In the genomic region with DNA sequence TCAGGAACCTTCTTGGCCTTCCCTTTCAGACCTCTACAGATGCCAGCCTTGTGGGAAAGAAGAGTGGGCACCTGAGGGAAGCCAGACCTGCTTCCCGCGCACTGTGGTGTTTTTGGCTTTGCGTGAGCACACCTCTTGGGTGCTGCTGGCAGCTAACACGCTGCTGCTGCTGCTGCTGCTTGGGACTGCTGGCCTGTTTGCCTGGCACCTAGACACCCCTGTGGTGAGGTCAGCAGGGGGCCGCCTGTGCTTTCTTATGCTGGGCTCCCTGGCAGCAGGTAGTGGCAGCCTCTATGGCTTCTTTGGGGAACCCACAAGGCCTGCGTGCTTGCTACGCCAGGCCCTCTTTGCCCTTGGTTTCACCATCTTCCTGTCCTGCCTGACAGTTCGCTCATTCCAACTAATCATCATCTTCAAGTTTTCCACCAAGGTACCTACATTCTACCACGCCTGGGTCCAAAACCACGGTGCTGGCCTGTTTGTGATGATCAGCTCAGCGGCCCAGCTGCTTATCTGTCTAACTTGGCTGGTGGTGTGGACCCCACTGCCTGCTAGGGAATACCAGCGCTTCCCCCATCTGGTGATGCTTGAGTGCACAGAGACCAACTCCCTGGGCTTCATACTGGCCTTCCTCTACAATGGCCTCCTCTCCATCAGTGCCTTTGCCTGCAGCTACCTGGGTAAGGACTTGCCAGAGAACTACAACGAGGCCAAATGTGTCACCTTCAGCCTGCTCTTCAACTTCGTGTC, we compare ENCODE assay signal across 8 cellular contexts. TPM values are rescaled to one million over a fixed set of nuclear protein-coding genes. Genes with fewer than 3 reads are reported as not detected.
DNase-seq lines count a peak whose midpoint lies in the region; ATAC-seq and TF ChIP-seq lines count a peak whose summit lies in the region.

No MANE protein-coding gene starts in this region.

- no peaks in the 10 kb centered on the region for H3K9me3 Mint-ChIP-seq in CD8-positive, alpha-beta T cell

- no peaks in the 10 kb centered on the region for H3K9me3 ChIP-seq in CD8-positive, alpha-beta T cell (ENCODE audit: low read length)
- H3K9me3 ChIP-seq in SJCRH30 (replicated peaks) (no peaks in the 10 kb centered on the region), esophagus muscularis mucosa (no peaks in the 10 kb centered on the region), ovary (no peaks in the 10 kb centered on the region)

- ATAC-seq in CD8-positive, alpha-beta T cell, result no peak
- no peak for ATAC-seq in GM18511 (IDR thresholded peaks at IDR 0.05; ENCODE audit: unreplicated experiment)
- ATAC-seq in GM18867 (IDR thresholded peaks at IDR 0.05; ENCODE audit: unreplicated experiment), result no peak
- ATAC-seq in foreskin keratinocyte, result no peak
- no peak for ATAC-seq in GM19328 (IDR thresholded peaks at IDR 0.05; ENCODE audit: unreplicated experiment)

- intact Hi-C loops in CD8-positive, alpha-beta T cell (cut with DNase I, micrococcal nuclease), result loop anchor here (1.0 kb wide), 4 partner anchors 24 to 47 kb away; partner anchors contain the start of genes NOL9 (in 2 of the 2), PHF13 (in 2 of the 2) and KLHL21 (in 1 of the 2)
- intact Hi-C loops in esophagus muscularis mucosa (cut with DNase I), result loop anchor here (2.0 to 5.0 kb wide), 2 partner anchors 24 to 49 kb away; partner anchors contain the start of genes NOL9 and TAS1R1
- intact Hi-C loops in ovary (cut with DNase I), result loop anchor here in 1 of 4 donors (1.0 kb wide), 1 partner anchor 24 kb away; the partner anchor contains the start of gene NOL9

- no peaks in the 10 kb centered on the region for H3K36me3 ChIP-seq in CD8-positive, alpha-beta T cell (ENCODE audit: insufficient read depth, low read length)
- H3K36me3 ChIP-seq in SJCRH30 (no peaks in the 10 kb centered on the region), esophagus muscularis mucosa (no peaks in the 10 kb centered on the region), ovary (no peaks in the 10 kb centered on the region)

- peak overlapping the region; percentile 97 for H3K4me3 ChIP-seq in CD8-positive, alpha-beta T cell (ENCODE audit: low read depth, low read length)
- H3K4me3 ChIP-seq in SJCRH30, result peak overlapping the region; percentile 70
- H3K4me3 ChIP-seq in esophagus muscularis mucosa, result peak overlapping the region; percentile 85 to 98 (median 96)
- peak overlapping the region; percentile 99 for H3K4me3 ChIP-seq in ovary

- TF ChIP-seq POLR2A in esophagus muscularis mucosa (IDR thresholded peaks at IDR 0.05; ENCODE audit: low read depth), result no peak
- no peak for TF ChIP-seq POLR2A in ovary (IDR thresholded peaks at IDR 0.05)

- no peak for TF ChIP-seq CTCF in CD8-positive, alpha-beta T cell (IDR thresholded peaks at IDR 0.05)
- TF ChIP-seq CTCF in esophagus muscularis mucosa (IDR thresholded peaks at IDR 0.05) (no peak), ovary (IDR thresholded peaks at IDR 0.05) (no peak), foreskin keratinocyte (conservative IDR thresholded peaks at IDR 0.05) (no peak)

- POLR2A ChIA-PET in CD8-positive, alpha-beta T cell (lab: Charles Lee), result interaction anchor here (6.9 kb wide), 1 partner anchor 24 kb away, joined by 83 read pairs; the partner anchor contains the start of gene KLHL21

- no peak for TF ChIP-seq EP300 in esophagus muscularis mucosa (IDR thresholded peaks at IDR 0.05)
- no peak for TF ChIP-seq EP300 in ovary (IDR thresholded peaks at IDR 0.05)

- H3K27ac ChIP-seq in CD8-positive, alpha-beta T cell (ENCODE audit: low read depth, low read length), result peak overlapping the region; percentile 94
- H3K27ac ChIP-seq in SJCRH30, result no peak overlapping the region
- H3K27ac ChIP-seq in esophagus muscularis mucosa (replicated peaks in 1 of 4), result peak overlapping the region; percentile 95 to 98 (median 97)
- H3K27ac ChIP-seq in ovary, result peak overlapping the region; percentile 85 to 91
- no peak overlapping the region for H3K27ac ChIP-seq in foreskin keratinocyte

- CTCF ChIA-PET in CD8-positive, alpha-beta T cell (lab: Charles Lee), result interaction anchor here (0.7 to 1.6 kb wide), 8 partner anchors 11 to 464 kb away, joined by 3 to 6 read pairs (median 3); partner anchors contain the start of genes NOL9 and TAS1R1

- peak in 1 of 7 experiments; percentile 47 for DNase-seq in CD8-positive, alpha-beta T cell
- no peak for DNase-seq in SJCRH30
- no peak for DNase-seq in esophagus muscularis mucosa (ENCODE audit: extremely low spot score)
- DNase-seq in ovary, result no peak
- DNase-seq in foreskin keratinocyte, result no peak

- H3K36me3 Mint-ChIP-seq in CD8-positive, alpha-beta T cell, result peaks cover 2% of the 10 kb centered on the region

- peaks cover 34% of the 10 kb centered on the region for H3K4me1 Mint-ChIP-seq in CD8-positive, alpha-beta T cell (ENCODE audit: low read depth)

- peak overlapping the region; percentile 98 for H3K27ac Mint-ChIP-seq in CD8-positive, alpha-beta T cell

- H3K4me1 ChIP-seq in CD8-positive, alpha-beta T cell (ENCODE audit: insufficient read depth, low read length), result peaks cover 31% of the 10 kb centered on the region
- H3K4me1 ChIP-seq in SJCRH30 (peaks cover 21% of the 10 kb centered on the region), esophagus muscularis mucosa (peaks cover 32 to 39% (median 38%) of the 10 kb centered on the region in 4 donors), ovary (ENCODE audit: insufficient read depth) (peaks cover 4% of the 10 kb centered on the region), foreskin keratinocyte (no peaks in the 10 kb centered on the region)

- H3K27me3 ChIP-seq in CD8-positive, alpha-beta T cell (ENCODE audit: insufficient read depth, low read length), result no peaks in the 10 kb centered on the region
- H3K27me3 ChIP-seq in SJCRH30, result no peaks in the 10 kb centered on the region
- no peaks in the 10 kb centered on the region for H3K27me3 ChIP-seq in esophagus muscularis mucosa
- H3K27me3 ChIP-seq in ovary, result no peaks in the 10 kb centered on the region
- H3K27me3 ChIP-seq in foreskin keratinocyte, result no peaks in the 10 kb centered on the region

- WGBS in esophagus muscularis mucosa, result 93% methylated on average over 14 of the region's 14 CpGs
- WGBS in ovary, 3 donors, result 86 to 89% (median 86%) methylated on average over 14 of the region's 14 CpGs

- H3K4me3 Mint-ChIP-seq in CD8-positive, alpha-beta T cell, result peak overlapping the region; percentile 97

- H3K27me3 Mint-ChIP-seq in CD8-positive, alpha-beta T cell (ENCODE audit: low read depth), result no peaks in the 10 kb centered on the region

RNA-seq across cellular contexts. Expression of gene ZBTB48, which starts 1.0 kb away (rescaled TPM):
- total RNA-seq in CD8-positive, alpha-beta T cell, result 10 to 100 TPM; 31.9 to 35.0 TPM
- total RNA-seq in SJCRH30 (2014; rRNA removed; shearing (Covaris generic)), result 14.6 and 25.2 TPM in 2 replicates
- total RNA-seq in esophagus muscularis mucosa, result 10 to 100 TPM; 15.0 to 24.9 (median 16.4) TPM
- 10 to 100 TPM; 20.4 to 42.5 (median 33.7) TPM for total RNA-seq in ovary
- polyA plus RNA-seq in ovary, result 10 to 100 TPM in 1 of 2 donors, 1 to 10 TPM in 1; 8.0 to 37.7 TPM
- 14.6 and 15.3 TPM in 2 replicates for total RNA-seq in foreskin keratinocyte
- 13.4 and 14.7 TPM in 2 replicates for polyA plus RNA-seq in foreskin keratinocyte

RNA-seq across cellular contexts. Expression of gene TAS1R1, which starts 23.7 kb away (rescaled TPM):
- not detected for total RNA-seq in CD8-positive, alpha-beta T cell
- 0.14 and 0.20 TPM in 2 replicates for total RNA-seq in SJCRH30 (2014; rRNA removed; shearing (Covaris generic))
- not detected for total RNA-seq in esophagus muscularis mucosa
- total RNA-seq in ovary, result under 1 TPM in 5 of 7 donors, not detected in 2; 0.20 to 0.42 (median 0.33) TPM
- polyA plus RNA-seq in ovary, result under 1 TPM in 1 of 2 donors, not detected in 1; 0.74 TPM
- total RNA-seq in foreskin keratinocyte, result not detected in 2 replicates
- polyA plus RNA-seq in foreskin keratinocyte, result not detected in 2 replicates

RNA-seq across cellular contexts. Expression of gene KLHL21, which starts 23.9 kb away (rescaled TPM):
- 10 to 100 TPM; 33.3 to 33.4 TPM for total RNA-seq in CD8-positive, alpha-beta T cell
- 44.8 and 45.0 TPM in 2 replicates for total RNA-seq in SJCRH30 (2014; rRNA removed; shearing (Covaris generic))
- 100 to 1,000 TPM in 3 of 4 donors, 10 to 100 TPM in 1; 98.4 to 184 (median 130) TPM for total RNA-seq in esophagus muscularis mucosa
- 10 to 100 TPM; 24.1 to 39.6 (median 34.4) TPM for total RNA-seq in ovary
- 10 to 100 TPM; 14.4 to 40.4 TPM for polyA plus RNA-seq in ovary
- total RNA-seq in foreskin keratinocyte, result 41.8 and 52.0 TPM in 2 replicates
- 25.4 and 29.4 TPM in 2 replicates for polyA plus RNA-seq in foreskin keratinocyte

RNA-seq across cellular contexts. Expression of gene NOL9, which starts 24.5 kb away (rescaled TPM):
- total RNA-seq in CD8-positive, alpha-beta T cell, result 10 to 100 TPM; 67.9 to 71.8 TPM
- total RNA-seq in SJCRH30 (2014; rRNA removed; shearing (Covaris generic)), result 63.5 and 64.7 TPM in 2 replicates
- total RNA-seq in esophagus muscularis mucosa, result 10 to 100 TPM; 16.6 to 25.0 (median 21.1) TPM
- total RNA-seq in ovary, result 10 to 100 TPM; 12.6 to 38.9 (median 30.0) TPM
- polyA plus RNA-seq in ovary, result 10 to 100 TPM in 1 of 2 donors, 1 to 10 TPM in 1; 7.2 to 15.5 TPM
- 22.8 and 24.5 TPM in 2 replicates for total RNA-seq in foreskin keratinocyte
- 4.6 and 5.3 TPM in 2 replicates for polyA plus RNA-seq in foreskin keratinocyte

RNA-seq across cellular contexts. Expression of gene PHF13, which starts 34.7 kb away (rescaled TPM):
- 1 to 10 TPM; 3.3 to 3.5 TPM for total RNA-seq in CD8-positive, alpha-beta T cell
- total RNA-seq in SJCRH30 (2014; rRNA removed; shearing (Covaris generic)), result 24.5 and 25.0 TPM in 2 replicates
- total RNA-seq in esophagus muscularis mucosa (10 to 100 TPM; 16.6 to 32.1 (median 27.9) TPM), ovary (10 to 100 TPM; 11.0 to 32.4 (median 16.5) TPM), foreskin keratinocyte (15.3 and 16.3 TPM in 2 replicates)
- polyA plus RNA-seq in ovary (10 to 100 TPM; 13.5 to 14.6 TPM), foreskin keratinocyte (8.2 and 9.9 TPM in 2 replicates)

Comparison
In these comparisons a context has a peak if more than half of its experiments do, and no peak if none do; other contexts are left out.
1. H3K27ac ChIP-seq: peak in CD8-positive, alpha-beta T cell (single experiment), esophagus muscularis mucosa (4 of 4) and ovary (2 of 2); none in SJCRH30 (single experiment) and foreskin keratinocyte (single experiment).
2. Peak in every context shown above with its lines, with median percentiles within 50 percentile points of each other: H3K4me3 ChIP-seq.